ENCODE assay signal across 24 cellular contexts in the genomic region with DNA sequence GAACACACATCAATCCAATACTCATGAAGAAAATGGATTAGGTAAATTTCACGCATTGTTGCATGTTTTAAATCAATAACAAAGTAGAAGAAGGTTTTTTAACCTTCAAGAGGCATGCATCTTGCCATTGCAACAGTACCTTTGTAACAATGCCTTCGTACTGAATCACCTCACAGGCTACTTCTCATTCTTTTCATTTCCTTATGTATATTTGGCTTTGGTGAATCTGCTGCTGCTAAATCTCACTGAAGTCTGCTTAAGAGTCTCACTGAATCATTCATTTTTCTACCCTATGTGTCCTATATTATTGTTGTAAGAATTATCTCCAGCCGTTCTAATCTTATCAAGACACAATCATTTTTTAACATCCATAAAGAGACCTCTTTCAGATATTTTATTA.
"Had no signal": no experiment of that assay in that cellular context is flagged by ENCODE, and none has a peak within 500 bp of the region (broad histone marks: within the 10 kb centered on the region; RNA-seq: fewer than 3 reads in every experiment).

No MANE protein-coding gene starts in this region.

- H3K27me3 ChIP-seq: ovary, sigmoid colon, thyroid gland had no signal

- H3K4me3 Mint-ChIP-seq: activated CD4-positive, alpha-beta T cell treated with anti-CD3 and anti-CD28 coated beads for 36 hours; activated CD8-positive, alpha-beta memory T cell treated with anti-CD3 and anti-CD28 coated beads, Interleukin-2, amount 10 ng/mL, durations not matched to agents 7 days and 5 days; activated CD8-positive, alpha-beta T cell treated with anti-CD3 and anti-CD28 coated beads, Interleukin-2, amount 10 ng/mL, durations not matched to agents 7 days and 5 days; activated naive CD8-positive, alpha-beta T cell; nephron; stimulated activated memory B cell treated with anti-CD40 and anti-IgM and Interleukin-4, amounts not matched to agents 10 μg/mL and 1 μg/mL and 100 μg/mL, for 72 hours; stimulated activated naive CD8-positive, alpha-beta T cell treated with anti-CD3 and anti-CD28 coated beads, Interleukin-15, amount 100 ng/mL, for 72 hours had no signal

- H3K4me3 ChIP-seq: left ventricle myocardium inferior, ovary, sigmoid colon, thyroid gland had no signal

- H3K4me1 ChIP-seq: left ventricle myocardium inferior, sigmoid colon, thyroid gland had no signal

- H3K9me3 Mint-ChIP-seq: nephron; stimulated activated memory B cell treated with anti-CD40 and anti-IgM and Interleukin-4, amounts not matched to agents 10 μg/mL and 1 μg/mL and 100 μg/mL, for 72 hours; stimulated activated naive CD8-positive, alpha-beta T cell treated with anti-CD3 and anti-CD28 coated beads, Interleukin-15, amount 100 ng/mL, for 72 hours had no signal

- H3K27ac Mint-ChIP-seq: activated CD4-positive, alpha-beta T cell treated with anti-CD3 and anti-CD28 coated beads for 36 hours; activated CD8-positive, alpha-beta memory T cell treated with anti-CD3 and anti-CD28 coated beads, Interleukin-2, amount 10 ng/mL, durations not matched to agents 7 days and 5 days; activated CD8-positive, alpha-beta T cell treated with anti-CD3 and anti-CD28 coated beads, Interleukin-2, amount 10 ng/mL, durations not matched to agents 7 days and 5 days; activated naive CD8-positive, alpha-beta T cell; activated T-helper 2 cell treated with anti-CD3 and anti-CD28 coated beads, Interferon-gamma antibody, Interleukin-2, Interleukin-4, amounts not matched to agents 10 μg/mL and 5 μg/mL and 100 μg/mL, durations not matched to agents 14 hours and 24 hours and 36 hours; nephron; progenitor cell of endocrine pancreas; stimulated activated memory B cell treated with anti-CD40 and anti-IgM and Interleukin-4, amounts not matched to agents 10 μg/mL and 1 μg/mL and 100 μg/mL, for 72 hours; stimulated activated naive CD8-positive, alpha-beta T cell treated with anti-CD3 and anti-CD28 coated beads, Interleukin-15, amount 100 ng/mL, for 72 hours had no signal

- H3K4me1 Mint-ChIP-seq: activated CD4-positive, alpha-beta T cell treated with anti-CD3 and anti-CD28 coated beads for 36 hours; activated CD8-positive, alpha-beta memory T cell treated with anti-CD3 and anti-CD28 coated beads, Interleukin-2, amount 10 ng/mL, durations not matched to agents 7 days and 5 days; stimulated activated memory B cell treated with anti-CD40 and anti-IgM and Interleukin-4, amounts not matched to agents 10 μg/mL and 1 μg/mL and 100 μg/mL, for 72 hours; stimulated activated naive CD8-positive, alpha-beta T cell treated with anti-CD3 and anti-CD28 coated beads, Interleukin-15, amount 100 ng/mL, for 72 hours had no signal

- H3K36me3 ChIP-seq: left ventricle myocardium inferior, ovary, sigmoid colon, thyroid gland had no signal

- H3K36me3 Mint-ChIP-seq: activated CD8-positive, alpha-beta memory T cell treated with anti-CD3 and anti-CD28 coated beads, Interleukin-2, amount 10 ng/mL, durations not matched to agents 7 days and 5 days; activated naive CD8-positive, alpha-beta T cell; stimulated activated memory B cell treated with anti-CD40 and anti-IgM and Interleukin-4, amounts not matched to agents 10 μg/mL and 1 μg/mL and 100 μg/mL, for 72 hours had no signal

- H3K9me3 ChIP-seq: left ventricle myocardium inferior, ovary, sigmoid colon, thyroid gland had no signal

- DNase-seq: activated CD4-positive, alpha-beta T cell treated with anti-CD3 and anti-CD28 coated beads for 36 hours; activated CD4-positive, CD25-positive, alpha-beta regulatory T cell; activated CD8-positive, alpha-beta memory T cell treated with anti-CD3 and anti-CD28 coated beads, Interleukin-2, amount 10 ng/mL, durations not matched to agents 7 days and 5 days; activated CD8-positive, alpha-beta T cell treated with anti-CD3 and anti-CD28 coated beads, Interleukin-2, amount 10 ng/mL, durations not matched to agents 7 days and 5 days; activated T-cell treated with anti-CD3 and anti-CD28 coated beads, Interleukin-2, amount 50 U/mL, for 48 hours; anterior cingulate cortex; dermis blood vessel endothelial cell; effector CD8-positive, alpha-beta T cell; left ventricle myocardium inferior; ovary; retina; sigmoid colon; small intestine; stimulated activated CD4-positive, alpha-beta T cell treated with anti-CD3 and anti-CD28 coated beads, Interleukin-1b, Interleukin-23, amount 100 ng/mL, for 48 hours; stimulated activated CD4-positive, alpha-beta T cell treated with anti-CD3 and anti-CD28 coated beads, Interleukin-4, amount 100 ng/mL, for 4 hours; stimulated activated CD8-positive, alpha-beta memory T cell treated with anti-CD3 and anti-CD28 coated beads, Interleukin-4, amount 100 ng/mL, for 48 hours; stimulated activated naive CD8-positive, alpha-beta T cell treated with anti-CD3 and anti-CD28 coated beads, Interleukin-15, amount 100 ng/mL, for 72 hours; substantia nigra; thyroid gland had no signal

- H3K27ac ChIP-seq: left ventricle myocardium inferior, ovary, sigmoid colon, thyroid gland had no signal

- H3K27me3 Mint-ChIP-seq: activated CD4-positive, alpha-beta T cell treated with anti-CD3 and anti-CD28 coated beads for 36 hours; activated CD8-positive, alpha-beta memory T cell treated with anti-CD3 and anti-CD28 coated beads, Interleukin-2, amount 10 ng/mL, durations not matched to agents 7 days and 5 days; activated naive CD8-positive, alpha-beta T cell; progenitor cell of endocrine pancreas; stimulated activated memory B cell treated with anti-CD40 and anti-IgM and Interleukin-4, amounts not matched to agents 10 μg/mL and 1 μg/mL and 100 μg/mL, for 72 hours; stimulated activated naive CD8-positive, alpha-beta T cell treated with anti-CD3 and anti-CD28 coated beads, Interleukin-15, amount 100 ng/mL, for 72 hours had no signal
